24 cellular contexts compared by ENCODE assay signal in genomic region chr16:14963281-14964173, GRCh38. TPM values are rescaled to one million over a fixed set of nuclear protein-coding genes. Genes with fewer than 3 reads are reported as not detected.
DNase-seq lines count a peak whose midpoint lies in the region; ATAC-seq and TF ChIP-seq lines count a peak whose summit lies in the region.
"Had no signal": no experiment of that assay in that cellular context is flagged by ENCODE, and none has a peak within 500 bp of the region (broad histone marks: within the 10 kb centered on the region; RNA-seq: fewer than 3 reads in every experiment).

No MANE protein-coding gene starts in this region.

- H3K27ac ChIP-seq in WERI-Rb-1: no peak overlapping the region
- H3K27ac ChIP-seq: BLaER1, GM23248 had no signal

- H3K27me3 Mint-ChIP-seq in osteocyte (ENCODE audit: unreplicated experiment): peaks cover 40% of the 10 kb centered on the region
- peaks cover 2 to 7% (median 6%) of the 10 kb centered on the region in 3 donors for H3K27me3 Mint-ChIP-seq in immature natural killer cell (ENCODE audit: low read depth in 3 of 3)

- H3K4me3 Mint-ChIP-seq in osteocyte (ENCODE audit: unreplicated experiment) (no peak overlapping the region), immature natural killer cell (no peak overlapping the region)
- H3K4me3 Mint-ChIP-seq: CD4-positive, CD25-positive, alpha-beta regulatory T cell had no signal

- no peak overlapping the region for H3K27ac Mint-ChIP-seq in osteocyte (ENCODE audit: unreplicated experiment)
- no peak overlapping the region for H3K27ac Mint-ChIP-seq in immature natural killer cell
- H3K27ac Mint-ChIP-seq: CD4-positive, CD25-positive, alpha-beta regulatory T cell had no signal

- H3K9me3 ChIP-seq in WERI-Rb-1 (ENCODE audit: severe bottlenecking): peaks cover 7% of the 10 kb centered on the region
- H3K9me3 ChIP-seq: BLaER1, HAP-1 had no signal

- no peak overlapping the region for H3K4me3 ChIP-seq in WERI-Rb-1 (ENCODE audit: low read depth, low read length)
- H3K4me3 ChIP-seq: BLaER1, GM23248, HAP-1 had no signal

- no peaks in the 10 kb centered on the region for H3K4me1 Mint-ChIP-seq in osteocyte (ENCODE audit: unreplicated experiment)
- no peaks in the 10 kb centered on the region for H3K4me1 Mint-ChIP-seq in immature natural killer cell
- H3K4me1 Mint-ChIP-seq: CD4-positive, CD25-positive, alpha-beta regulatory T cell had no signal

- TF ChIP-seq CTCF in osteocyte (IDR thresholded peaks at IDR 0.05) (no peak), WERI-Rb-1 (IDR thresholded peaks at IDR 0.05; ENCODE audit: low read depth, low read length) (no peak)

- DNase-seq in AG08395 (ENCODE audit: low spot score) (peak; percentile 3), SK-MEL-5 (ENCODE audit: low read depth, low spot score) (peak; percentile 10), iPS-NIHi11 (ENCODE audit: low spot score) (peak; percentile 19), osteocyte (ENCODE audit: extremely low spot score, unreplicated experiment) (peak; percentile 81), immature natural killer cell (no peak), NCI-H748 treated with DMSO at 0.1 percent for 48 hours (lab: John Stamatoyannopoulos, UW) (no peak), WERI-Rb-1 (no peak)
- DNase-seq: 8988T, DMS153, DND-41, GM23248, Karpas-422, NCI-H1092 treated with DMSO at 0.1 percent for 48 hours, NCI-H1436 treated with DMSO at 0.1 percent for 48 hours, NCI-H187 treated with DMSO at 0.1 percent for 48 hours, NCI-H2171 treated with DMSO at 0.1 percent for 48 hours, NCI-H524, NCI-H774, SIG-M5, SK-N-SH had no signal

- in situ Hi-C loops in SK-MEL-5 (cut with HindIII; ENCODE audit: low pct_unique_long_range_greater_than_20kb, low sequenced_read_pairs): no loop called here

- ATAC-seq in GM19351 (IDR thresholded peaks at IDR 0.05; ENCODE audit: unreplicated experiment): no peak

- no peaks in the 10 kb centered on the region for H3K36me3 ChIP-seq in WERI-Rb-1
- H3K36me3 ChIP-seq: BLaER1, HAP-1 had no signal

- H3K9me3 Mint-ChIP-seq in osteocyte (ENCODE audit: unreplicated experiment) (peaks cover 8% of the 10 kb centered on the region), immature natural killer cell (peaks cover 0 to 2% (median 0%) of the 10 kb centered on the region in 6 donors)

- H3K36me3 Mint-ChIP-seq in osteocyte (ENCODE audit: unreplicated experiment): no peaks in the 10 kb centered on the region
- H3K36me3 Mint-ChIP-seq in immature natural killer cell: peaks cover 0 to 4% (median 0%) of the 10 kb centered on the region in 3 donors
- H3K36me3 Mint-ChIP-seq: CD4-positive, CD25-positive, alpha-beta regulatory T cell had no signal

- no peaks in the 10 kb centered on the region for H3K27me3 ChIP-seq in WERI-Rb-1 (ENCODE audit: insufficient read depth, low read depth, severe bottlenecking)
- H3K27me3 ChIP-seq: BLaER1 had no signal

RNA-seq across cellular contexts. Expression of gene PDXDC1, which starts 11.3 kb away (rescaled TPM):
- 127 and 129 TPM in 2 replicates for total RNA-seq in SK-MEL-5 (2014; rRNA removed; shearing (Covaris generic))
- 117 and 141 TPM in 2 replicates for polyA plus RNA-seq in SK-MEL-5 (2015; cell fraction: cytosol; rRNA removed)
- polyA plus RNA-seq in SK-MEL-5 (2015; cell fraction: nucleus; rRNA removed): 170 and 195 TPM in 2 replicates
- 107 and 109 TPM in 2 replicates for total RNA-seq in osteocyte
- 10 to 100 TPM; 14.0 to 54.1 (median 24.9) TPM for polyA plus RNA-seq in immature natural killer cell

RNA-seq across cellular contexts. Expression of gene NPIPA1, which starts 26.3 kb away (rescaled TPM):
- 26.2 and 26.8 TPM in 2 replicates for total RNA-seq in SK-MEL-5 (2014; rRNA removed; shearing (Covaris generic))
- 31.3 and 37.1 TPM in 2 replicates for polyA plus RNA-seq in SK-MEL-5 (2015; cell fraction: cytosol; rRNA removed)
- 485 and 602 TPM in 2 replicates for polyA plus RNA-seq in SK-MEL-5 (2015; cell fraction: nucleus; rRNA removed)
- total RNA-seq in osteocyte: 148 and 176 TPM in 2 replicates
- 1 to 10 TPM in 2 of 3 donors, under 1 TPM in 1; 0.55 to 4.2 (median 1.0) TPM for polyA plus RNA-seq in immature natural killer cell

Comparison
In these comparisons a context has a peak if more than half of its experiments do, and no peak if none do; other contexts are left out.
1. DNase-seq: peak in AG08395 (single experiment), SK-MEL-5 (single experiment), iPS-NIHi11 (single experiment) and osteocyte (single experiment); none in immature natural killer cell (0 of 3), NCI-H748 treated with DMSO at 0.1 percent for 48 hours (single experiment) and WERI-Rb-1 (single experiment).